Comparison of ENCODE assay signal across 11 cellular contexts in genomic region chr12:94099191-94099983, GRCh38. TPM values are rescaled to one million over a fixed set of nuclear protein-coding genes. Genes with fewer than 3 reads are reported as not detected.
A peak's percentile ranks its signal among the peaks of the same experiment; 100 is the strongest.
DNase-seq lines count a peak whose midpoint lies in the region; ATAC-seq and TF ChIP-seq lines count a peak whose summit lies in the region.
"Had no signal": no experiment of that assay in that cellular context is flagged by ENCODE, and none has a peak within 500 bp of the region (broad histone marks: within the 10 kb centered on the region; RNA-seq: fewer than 3 reads in every experiment).

No MANE protein-coding gene starts in this region.

- H3K27me3 Mint-ChIP-seq in osteocyte (ENCODE audit: unreplicated experiment): no peaks in the 10 kb centered on the region
- H3K27me3 Mint-ChIP-seq in natural killer cell treated with Interleukin-12 subunit alpha and Interleukin-12 subunit beta and Interleukin-15 and Interleukin-18, amount 100 ng/mL, for 72 hours: peaks cover 21 to 34% of the 10 kb centered on the region in 2 donors

- in situ Hi-C loops in ACHN (cut with HindIII; ENCODE audit: low pct_ligation_motif_present, low pct_unique_long_range_greater_than_20kb, low sequenced_read_pairs): no loop called here

- DNase-seq in NCI-H82 (lab: John Stamatoyannopoulos, UW) (peak; percentile 19), NCI-H82 treated with DMSO at 0.1 percent for 48 hours (lab: John Stamatoyannopoulos, UW; ENCODE audit: unreplicated experiment) (no peak), NCI-H226 (peak; percentile 51), amniotic stem cell (lab: John Stamatoyannopoulos, UW) (peak; percentile 56), osteocyte (ENCODE audit: extremely low spot score, unreplicated experiment) (no peak), ACHN (no peak), NOMO-1 treated with dmso at 0.1 percent for 144 hours (lab: John Stamatoyannopoulos, UW; ENCODE audit: unreplicated experiment) (no peak)
- DNase-seq in natural killer cell treated with Interleukin-12 subunit alpha and Interleukin-12 subunit beta and Interleukin-15 and Interleukin-18, amount 100 ng/mL, for 72 hours (ENCODE audit: low spot score): no peak
- DNase-seq: stimulated activated naive CD4-positive, alpha-beta T cell treated with Interleukin-2 at 50 U/mL for 16 hours had no signal

- H3K36me3 Mint-ChIP-seq in osteocyte (ENCODE audit: unreplicated experiment): no peaks in the 10 kb centered on the region
- H3K36me3 Mint-ChIP-seq in natural killer cell treated with Interleukin-12 subunit alpha and Interleukin-12 subunit beta and Interleukin-15 and Interleukin-18, amount 100 ng/mL, for 72 hours: no peaks in the 10 kb centered on the region

- no peak overlapping the region for H3K4me3 Mint-ChIP-seq in osteocyte (ENCODE audit: unreplicated experiment)
- no peak overlapping the region for H3K4me3 Mint-ChIP-seq in natural killer cell treated with Interleukin-12 subunit alpha and Interleukin-12 subunit beta and Interleukin-15 and Interleukin-18, amount 100 ng/mL, for 72 hours

- no peak for TF ChIP-seq CTCF in osteocyte (IDR thresholded peaks at IDR 0.05)

- no peaks in the 10 kb centered on the region for H3K9me3 Mint-ChIP-seq in osteocyte (ENCODE audit: unreplicated experiment)
- no peaks in the 10 kb centered on the region for H3K9me3 Mint-ChIP-seq in natural killer cell treated with Interleukin-12 subunit alpha and Interleukin-12 subunit beta and Interleukin-15 and Interleukin-18, amount 100 ng/mL, for 72 hours
- H3K9me3 Mint-ChIP-seq: activated CD4-positive, alpha-beta T cell treated with anti-CD3 and anti-CD28 coated beads, Interleukin-2, amount 10 ng/mL, durations not matched to agents 24 days and 14 days had no signal

- ATAC-seq in natural killer cell treated with Interleukin-12 subunit alpha and Interleukin-12 subunit beta and Interleukin-15 and Interleukin-18, amount 100 ng/mL, for 72 hours: no peak

- H3K27ac Mint-ChIP-seq in osteocyte (ENCODE audit: unreplicated experiment): peak overlapping the region; percentile 18
- no peak overlapping the region for H3K27ac Mint-ChIP-seq in natural killer cell treated with Interleukin-12 subunit alpha and Interleukin-12 subunit beta and Interleukin-15 and Interleukin-18, amount 100 ng/mL, for 72 hours
- H3K27ac Mint-ChIP-seq: CD14-positive monocyte had no signal

- H3K4me1 Mint-ChIP-seq in osteocyte (ENCODE audit: unreplicated experiment): peaks cover 44% of the 10 kb centered on the region
- peaks cover 17 to 18% of the 10 kb centered on the region in 2 donors for H3K4me1 Mint-ChIP-seq in natural killer cell treated with Interleukin-12 subunit alpha and Interleukin-12 subunit beta and Interleukin-15 and Interleukin-18, amount 100 ng/mL, for 72 hours (ENCODE audit: low read depth in 2 of 2)

RNA-seq across cellular contexts. Expression of gene PLXNC1, which starts 49.0 kb away (rescaled TPM):
- 0.32 and 1.1 TPM in 2 replicates for total RNA-seq in osteocyte
- 10 to 100 TPM; 14.7 to 20.6 TPM for total RNA-seq in natural killer cell treated with Interleukin-12 subunit alpha and Interleukin-12 subunit beta and Interleukin-15 and Interleukin-18, amount 100 ng/mL, for 72 hours

Comparison
In these comparisons a context has a peak if more than half of its experiments do, and no peak if none do; other contexts are left out.
1. DNase-seq: peak in NCI-H82 (single experiment), NCI-H226 (single experiment) and amniotic stem cell (single experiment); none in NCI-H82 treated with DMSO at 0.1 percent for 48 hours (single experiment), osteocyte (single experiment), ACHN (single experiment), NOMO-1 treated with dmso at 0.1 percent for 144 hours (single experiment) and natural killer cell treated with Interleukin-12 subunit alpha and Interleukin-12 subunit beta and Interleukin-15 and Interleukin-18, amount 100 ng/mL, for 72 hours (single experiment).